10 cellular contexts compared by ENCODE assay signal in genomic region chr10:86872757-86873156, GRCh38.
DNase-seq lines count a peak whose midpoint lies in the region; ATAC-seq and TF ChIP-seq lines count a peak whose summit lies in the region.
"Had no signal": no experiment of that assay in that cellular context is flagged by ENCODE, and none has a peak within 500 bp of the region (broad histone marks: within the 10 kb centered on the region; RNA-seq: fewer than 3 reads in every experiment).

No MANE protein-coding gene starts in this region.

- H3K4me1 ChIP-seq in iPS-20b (ENCODE audit: insufficient read depth, low read length) (peaks cover 33% of the 10 kb centered on the region), ascending aorta (peaks cover 0 to 19% of the 10 kb centered on the region in 2 donors)

- H3K27me3 ChIP-seq in iPS-20b (ENCODE audit: insufficient read depth, low read length) (no peaks in the 10 kb centered on the region), ascending aorta (no peaks in the 10 kb centered on the region)

- H3K4me3 ChIP-seq in iPS-20b (ENCODE audit: low read length): no peak overlapping the region
- no peak overlapping the region for H3K4me3 ChIP-seq in ascending aorta

- ATAC-seq in HG02981 (IDR thresholded peaks at IDR 0.05; ENCODE audit: unreplicated experiment): peak; percentile 59
- no peak for ATAC-seq in HG03442 (IDR thresholded peaks at IDR 0.05; ENCODE audit: unreplicated experiment)
- ATAC-seq: stimulated activated memory B cell treated with anti-CD40 and anti-IgM and Interleukin-4, amounts not matched to agents 10 μg/mL and 1 μg/mL and 100 μg/mL, for 72 hours had no signal

- intact Hi-C loops in ascending aorta (cut with DNase I): no loop called here

- H3K27ac ChIP-seq in iPS-20b (ENCODE audit: low read length) (peak overlapping the region; percentile 41), ascending aorta (no peak overlapping the region)

- H3K9me3 ChIP-seq in iPS-20b (ENCODE audit: insufficient read depth, low read depth, low read length): no peaks in the 10 kb centered on the region
- H3K9me3 ChIP-seq in ascending aorta: no peaks in the 10 kb centered on the region

- peak; percentile 35 for DNase-seq in Ammon's horn (ENCODE audit: low spot score)
- peak; percentile 51 for DNase-seq in amniotic epithelial cell (ENCODE audit: low read depth)
- no peak for DNase-seq in GM03348 (ENCODE audit: low spot score)
- DNase-seq in ascending aorta (ENCODE audit: low spot score in 2 of 2): no peak
- DNase-seq in GM13977 (ENCODE audit: low spot score): no peak
- DNase-seq: NCI-H345 had no signal

- in situ Hi-C loops in GM13977 (cut with MboI; ENCODE audit: low pct_unique_long_range_greater_than_20kb, low sequenced_read_pairs, unreplicated experiment): no loop called here

- H3K36me3 ChIP-seq in iPS-20b (ENCODE audit: insufficient read depth, low read depth, low read length) (peaks cover 19% of the 10 kb centered on the region), ascending aorta (peaks cover 0 to 5% of the 10 kb centered on the region in 2 donors)

- H3K9ac ChIP-seq in iPS-20b (ENCODE audit: low read depth, low read length): no peak overlapping the region

- TF ChIP-seq CTCF in ascending aorta (IDR thresholded peaks at IDR 0.05) (no peak), GM13977 (IDR thresholded peaks at IDR 0.05; ENCODE audit: extremely low read depth, insufficient read depth, missing control alignments) (no peak)

Comparison
In these comparisons a context has a peak if more than half of its experiments do, and no peak if none do; other contexts are left out.
1. DNase-seq: peak in Ammon's horn (single experiment) and amniotic epithelial cell (single experiment); none in GM03348 (single experiment), ascending aorta (0 of 2) and GM13977 (single experiment).